In the genomic region with DNA sequence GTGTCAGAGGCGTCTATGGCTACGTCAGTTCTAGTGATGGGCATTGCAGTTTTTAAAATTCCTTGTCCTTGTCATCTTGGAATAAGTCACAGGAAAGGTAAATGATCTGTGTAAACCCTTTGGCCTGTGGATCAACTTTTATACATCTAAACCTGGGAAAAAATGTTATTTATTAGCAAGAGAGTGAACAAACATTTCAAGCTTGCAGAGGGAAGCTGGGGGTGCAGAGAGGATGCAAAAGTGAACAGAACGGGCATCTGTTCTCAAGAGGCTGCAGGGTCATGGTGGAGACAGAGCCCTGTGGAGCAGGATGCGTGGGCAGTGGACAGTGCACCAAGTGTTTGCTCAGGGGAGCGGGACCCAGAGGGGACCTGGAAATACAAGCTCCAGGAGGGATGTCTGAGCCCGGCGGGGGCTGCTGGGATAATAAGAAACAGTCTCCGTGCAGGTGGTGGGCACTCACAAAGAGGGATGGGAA, we compare ENCODE assay signal across 9 cellular contexts.
DNase-seq lines count a peak whose midpoint lies in the region; ATAC-seq, FAIRE-seq and TF ChIP-seq lines count a peak whose summit lies in the region.
"Had no signal": no experiment of that assay in that cellular context is flagged by ENCODE, and none has a peak within 500 bp of the region (broad histone marks: within the 10 kb centered on the region; RNA-seq: fewer than 3 reads in every experiment).

No MANE protein-coding gene starts in this region.

- TF ChIP-seq RAD21 in K562 (CRISPR knock-in tag; conservative IDR thresholded peaks at IDR 0.05 in 1 of 2, IDR thresholded peaks at IDR 0.05 in 1 of 2) = no peak

- no peak overlapping the region for H3K4ac ChIP-seq in mesendoderm (ENCODE audit: low read depth, low read length)

- DNase-seq in K562 (ENCODE audit: extremely low read depth in 1 of 4, low spot score in 3 of 4) (no peak), mesendoderm (no peak), Kasumi-1 (lab: John Stamatoyannopoulos, UW) (no peak)

- intact Hi-C loops in K562 (cut with micrococcal nuclease) = no loop called here

- H3K9me3 ChIP-seq in HUES6 (ENCODE audit: control insufficient read depth, insufficient read depth, low read depth, low read length) = no peaks in the 10 kb centered on the region
- H3K9me3 ChIP-seq in K562 (replicated peaks; ENCODE audit: control insufficient read depth, insufficient read depth, low read depth, low read length) = no peaks in the 10 kb centered on the region
- H3K9me3 ChIP-seq: prostate gland had no signal

- H2BK15ac ChIP-seq in mesendoderm (replicated peaks; ENCODE audit: low read depth) = no peak overlapping the region

- no peak overlapping the region for H3K4me3 ChIP-seq in ACC112 (ENCODE audit: low read depth, low read length)
- no peak overlapping the region for H3K4me3 ChIP-seq in HUES6 (ENCODE audit: low read depth, low read length)
- H3K4me3 ChIP-seq in K562 = no peak overlapping the region
- H3K4me3 ChIP-seq in mesendoderm (ENCODE audit: low read length) = no peak overlapping the region
- H3K4me3 ChIP-seq: prostate gland had no signal

- 54% methylated on average over 8 of the region's 8 CpGs for WGBS in K562 (ENCODE audit: insufficient coverage, low coverage, missing lambda C conversion rate)
- no CpG with 5 or more reads among the region's 8 CpGs for WGBS in mesendoderm (ENCODE audit: extremely low coverage, insufficient coverage, low lambda C conversion rate)

- BruUV-seq in K562 (replicated peaks; lab: Mats Ljungman, UMichigan) = no TSS peak

- H3K4me2 ChIP-seq in K562 (ENCODE audit: insufficient read depth, low read length) (no peak overlapping the region), mesendoderm (ENCODE audit: low read length) (no peak overlapping the region)

- no peaks in the 10 kb centered on the region for H3K9me1 ChIP-seq in K562 (ENCODE audit: control insufficient read depth, insufficient read depth, low read length)

- no peak overlapping the region for H2BK5ac ChIP-seq in mesendoderm (ENCODE audit: low read length)

- H3K23ac ChIP-seq in mesendoderm (ENCODE audit: low read length) = no peak overlapping the region

- H3K27me3 ChIP-seq in ACC112 (ENCODE audit: insufficient read depth, low read length) (no peaks in the 10 kb centered on the region), HUES6 (ENCODE audit: control insufficient read depth, insufficient read depth, low read length) (no peaks in the 10 kb centered on the region), K562 (ENCODE audit: control insufficient read depth in 2 of 2, insufficient read depth in 2 of 2, low read length in 2 of 2) (peaks cover 8 to 41% of the 10 kb centered on the region in 2 experiments; a peak in 4 of 5 replicates), mesendoderm (ENCODE audit: insufficient read depth, low read length, poor library complexity) (no peaks in the 10 kb centered on the region)

- CTCF ChIA-PET in K562 (lab: Yijun Ruan, JAX; ENCODE audit: low intra/inter-chr PET ratio) = no interaction called here

- no peaks in the 10 kb centered on the region for H3K36me3 ChIP-seq in ACC112 (ENCODE audit: insufficient read depth, low read length)
- H3K36me3 ChIP-seq in HUES6 (ENCODE audit: control insufficient read depth, insufficient read depth, low read length) = no peaks in the 10 kb centered on the region
- no peaks in the 10 kb centered on the region for H3K36me3 ChIP-seq in K562 (ENCODE audit: control insufficient read depth, insufficient read depth, low read length)
- H3K36me3 ChIP-seq in mesendoderm (ENCODE audit: control insufficient read depth, insufficient read depth, low read length) = no peaks in the 10 kb centered on the region
- H3K36me3 ChIP-seq: prostate gland had no signal

- in situ Hi-C loops in K562 (cut with MboI) = no loop called here

- POLR2A ChIA-PET in K562 (lab: Yijun Ruan, JAX) = interaction anchor here (0.6 to 1.6 kb wide), 6 partner anchors 8 to 732 kb away, joined by 3 to 5 read pairs (median 4); no protein-coding TSS in a partner anchor

- no peak for TF ChIP-seq POLR2A in K562 (conservative IDR thresholded peaks at IDR 0.05)

- H3K56ac ChIP-seq in mesendoderm (ENCODE audit: low read length) = peak overlapping the region; percentile 1

- H2AFZ ChIP-seq in ACC112 (ENCODE audit: low read length, unreplicated experiment) = no peak overlapping the region
- peak overlapping the region; percentile 62; the same call in 1 of the 2 replicates for H2AFZ ChIP-seq in K562 (ENCODE audit: low read depth, low read length)

- ATAC-seq in K562 (peak; percentile 32), HG02623 (IDR thresholded peaks at IDR 0.05; ENCODE audit: unreplicated experiment) (no peak), GM18858 (IDR thresholded peaks at IDR 0.05; ENCODE audit: unreplicated experiment) (no peak), HG03378 (IDR thresholded peaks at IDR 0.05; ENCODE audit: unreplicated experiment) (no peak)

- no peaks in the 10 kb centered on the region for H3K79me1 ChIP-seq in mesendoderm (ENCODE audit: low read length)

- no peak overlapping the region for H3K18ac ChIP-seq in mesendoderm (ENCODE audit: low read length)

- no peak for FAIRE-seq in K562 (lab: Jason Lieb, UNC)

- no peak overlapping the region for H2BK120ac ChIP-seq in mesendoderm (ENCODE audit: low read depth, low read length)

- H3K9ac ChIP-seq in HUES6 (ENCODE audit: low read length) = peak overlapping the region; percentile 0
- no peak overlapping the region; a peak in 1 of 4 replicates for H3K9ac ChIP-seq in K562 (ENCODE audit: insufficient read depth in 1 of 2, low read depth in 2 of 2, low read length in 2 of 2)
- no peak overlapping the region for H3K9ac ChIP-seq in mesendoderm (ENCODE audit: low read length)

- H3K79me2 ChIP-seq in ACC112 (ENCODE audit: control insufficient read depth, insufficient read depth, low read length, unreplicated experiment) (no peaks in the 10 kb centered on the region), K562 (ENCODE audit: control insufficient read depth, insufficient read depth, low read length) (no peaks in the 10 kb centered on the region), mesendoderm (ENCODE audit: control insufficient read depth, insufficient read depth, low read length) (no peaks in the 10 kb centered on the region)

- H3K27ac ChIP-seq in ACC112 (ENCODE audit: low read depth, low read length) (peak overlapping the region; percentile 54), HUES6 (ENCODE audit: low read depth, low read length) (no peak overlapping the region), K562 (ENCODE audit: extremely low read depth, low read depth, low read length) (no peak overlapping the region; the same call in 2 of the 3 replicates), mesendoderm (ENCODE audit: low read depth, low read length) (no peak overlapping the region)
- H3K27ac ChIP-seq: prostate gland had no signal

- H4K8ac ChIP-seq in mesendoderm (ENCODE audit: low read depth, low read length) = no peak overlapping the region

- no peak overlapping the region for H2AK5ac ChIP-seq in mesendoderm (ENCODE audit: low read length)

- TF ChIP-seq CTCF in K562 (IDR thresholded peaks at IDR 0.05 in 2 of 3, conservative IDR thresholded peaks at IDR 0.05 in 1 of 3; ENCODE audit: insufficient read depth in 2 of 3, low read depth in 1 of 3, low read length in 3 of 3) = no peak

- H4K5ac ChIP-seq in mesendoderm (ENCODE audit: low read length) = no peak overlapping the region

- no peaks in the 10 kb centered on the region for H4K20me1 ChIP-seq in K562 (replicated peaks; ENCODE audit: control insufficient read depth, insufficient read depth, low read length)

- H3K4me1 ChIP-seq in ACC112 (ENCODE audit: control insufficient read depth, insufficient read depth, low read length, unreplicated experiment) = peaks cover 6% of the 10 kb centered on the region
- peaks cover 29% of the 10 kb centered on the region for H3K4me1 ChIP-seq in HUES6 (ENCODE audit: control insufficient read depth, insufficient read depth, low read length)
- H3K4me1 ChIP-seq in K562 (replicated peaks in 1 of 2; ENCODE audit: control insufficient read depth in 2 of 2, insufficient read depth in 2 of 2, low read length in 2 of 2) = peaks cover 17 to 21% of the 10 kb centered on the region in 2 experiments
- peaks cover 4% of the 10 kb centered on the region for H3K4me1 ChIP-seq in mesendoderm (ENCODE audit: control insufficient read depth, low read depth, low read length)
- H3K4me1 ChIP-seq: prostate gland had no signal

- no peak for TF ChIP-seq EP300 in K562 (IDR thresholded peaks at IDR 0.05; ENCODE audit: low read length)

TF ChIP-seq in K562, 482 proteins besides CTCF, POLR2A, EP300 and RAD21:
- TF ChIP-seq LCOR (CRISPR knock-in tag; IDR thresholded peaks at IDR 0.05) = no peak
- 0 out of 2 replicates have a peak, but pooled peaks have one; percentile 70 for TF ChIP-seq MECOM (CRISPR knock-in tag; IDR thresholded peaks at IDR 0.05)
- TF ChIP-seq, protein P1, sequence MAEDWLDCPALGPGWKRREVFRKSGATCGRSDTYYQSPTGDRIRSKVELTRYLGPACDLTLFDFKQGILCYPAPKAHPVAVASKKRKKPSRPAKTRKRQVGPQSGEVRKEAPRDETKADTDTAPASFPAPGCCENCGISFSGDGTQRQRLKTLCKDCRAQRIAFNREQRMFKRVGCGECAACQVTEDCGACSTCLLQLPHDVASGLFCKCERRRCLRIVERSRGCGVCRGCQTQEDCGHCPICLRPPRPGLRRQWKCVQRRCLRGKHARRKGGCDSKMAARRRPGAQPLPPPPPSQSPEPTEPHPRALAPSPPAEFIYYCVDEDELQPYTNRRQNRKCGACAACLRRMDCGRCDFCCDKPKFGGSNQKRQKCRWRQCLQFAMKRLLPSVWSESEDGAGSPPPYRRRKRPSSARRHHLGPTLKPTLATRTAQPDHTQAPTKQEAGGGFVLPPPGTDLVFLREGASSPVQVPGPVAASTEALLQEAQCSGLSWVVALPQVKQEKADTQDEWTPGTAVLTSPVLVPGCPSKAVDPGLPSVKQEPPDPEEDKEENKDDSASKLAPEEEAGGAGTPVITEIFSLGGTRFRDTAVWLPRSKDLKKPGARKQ (CRISPR knock-in tag; IDR thresholded peaks at IDR 0.05) = peak; percentile 64; the same call in 1 of the 2 replicates
- 0 out of 2 replicates have a peak, but pooled peaks have one; percentile 60 for TF ChIP-seq ZKSCAN8 (CRISPR knock-in tag; IDR thresholded peaks at IDR 0.05)
- no peak for TF ChIP-seq CHCHD3 (CRISPR knock-in tag; IDR thresholded peaks at IDR 0.05)
- TF ChIP-seq EGR1 (conservative IDR thresholded peaks at IDR 0.05) = peak; percentile 20; the same call in 1 of the 2 replicates
